ENCODE assay signal across 8 cellular contexts in genomic region chr19:57320180-57321084, GRCh38. TPM values are rescaled to one million over a fixed set of nuclear protein-coding genes. Genes with fewer than 3 reads are reported as not detected.
DNase-seq lines count a peak whose midpoint lies in the region; ATAC-seq, FAIRE-seq and TF ChIP-seq lines count a peak whose summit lies in the region.

Gene ZNF543 (plus strand): TSS chr19:57320472. CDS start chr19:57320854, 382 bp downstream.

- ATAC-seq in GM18873 (IDR thresholded peaks at IDR 0.05; ENCODE audit: low FRiP score, unreplicated experiment) (peak; percentile 91), HG03135 (IDR thresholded peaks at IDR 0.05; ENCODE audit: unreplicated experiment) (peak; percentile 94)

- H3K27ac ChIP-seq in AG04450 (ENCODE audit: low read depth, low read length): peak within 1 kb of the TSS; percentile 81
- peak within 1 kb of the TSS; percentile 93 for H3K27ac ChIP-seq in WERI-Rb-1
- peak within 1 kb of the TSS; percentile 65 to 98 (median 89) for H3K27ac ChIP-seq in skin epidermis

- FAIRE-seq in bronchial epithelial cell (lab: Jason Lieb, UNC): peak; percentile 73

- DNase-seq in AG04450 (ENCODE audit: low read depth, low spot score) (peak; percentile 86), NCI-H2196 treated with DMSO at 0.1 percent for 48 hours (lab: John Stamatoyannopoulos, UW; ENCODE audit: unreplicated experiment) (peak; percentile 85), WERI-Rb-1 (peak; percentile 96), bronchial epithelial cell (ENCODE audit: low read depth) (peak; percentile 87), iPS-NIHi11 (ENCODE audit: low spot score) (peak; percentile 100)

- peaks cover 4% of the 10 kb centered on the region; the same call in 1 of the 2 replicates for H3K9me3 ChIP-seq in AG04450 (ENCODE audit: control insufficient read depth, insufficient read depth, low read length)
- H3K9me3 ChIP-seq in WERI-Rb-1 (ENCODE audit: severe bottlenecking): no peaks in the 10 kb centered on the region

- H3K4me3 ChIP-seq in AG04450 (ENCODE audit: low read depth, low read length) (peak within 1 kb of the TSS; percentile 85), WERI-Rb-1 (ENCODE audit: low read depth, low read length) (peak within 1 kb of the TSS; percentile 87), bronchial epithelial cell (ENCODE audit: low read depth, low read length) (peak within 1 kb of the TSS; percentile 75), skin epidermis (peak within 1 kb of the TSS; percentile 77 to 99 (median 88))

- POLR2A ChIA-PET in AG04450 (lab: Yijun Ruan, JAX): interaction anchor here (0.6 to 0.7 kb wide), 3 partner anchors 19 to 128 kb away, joined by 3 to 7 read pairs (median 7); no protein-coding TSS in a partner anchor

- CTCF ChIA-PET in AG04450 (lab: Charles Lee): interaction anchor here (0.6 to 0.8 kb wide), 2 partner anchors 19 to 74 kb away, joined by 3 read pairs; no protein-coding TSS in a partner anchor

- H3K36me3 ChIP-seq in WERI-Rb-1 (peaks cover 24% of the 10 kb centered on the region), bronchial epithelial cell (ENCODE audit: control insufficient read depth, insufficient read depth, low read length) (peaks cover 10% of the 10 kb centered on the region)

- TF ChIP-seq CTCF in AG04450 (IDR thresholded peaks at IDR 0.05; ENCODE audit: low read depth, low read length) (no peak), WERI-Rb-1 (IDR thresholded peaks at IDR 0.05; ENCODE audit: low read depth, low read length) (no peak), bronchial epithelial cell (IDR thresholded peaks at IDR 0.05; ENCODE audit: insufficient read depth, low read length, severe bottlenecking) (no peak)

- H3K27me3 ChIP-seq in AG04450 (ENCODE audit: control insufficient read depth, insufficient read depth, low read length) (peaks cover 4% of the 10 kb centered on the region), WERI-Rb-1 (ENCODE audit: insufficient read depth, low read depth, severe bottlenecking) (no peaks in the 10 kb centered on the region), bronchial epithelial cell (ENCODE audit: control insufficient read depth, insufficient read depth, low read length) (no peaks in the 10 kb centered on the region)

RNA-seq across cellular contexts. Expression of gene ZNF543, which starts in this region (rescaled TPM):
- 2.6 and 2.7 TPM in 2 replicates for polyA plus RNA-seq in AG04450 (2011; rRNA removed)
- 8.4 and 8.5 TPM in 2 replicates for polyA minus RNA-seq in AG04450 (2011; rRNA and poly(A)+ RNA removed)
- 13.2 and 14.7 TPM in 2 replicates for total RNA-seq in bronchial epithelial cell

Comparison
In these comparisons a context has a peak if more than half of its experiments do, and no peak if none do; other contexts are left out.
1. Peak in every context shown above with its lines: DNase-seq, ATAC-seq, H3K4me3 ChIP-seq and H3K27ac ChIP-seq.